In genomic region chr15:63503739-63504246, GRCh38 we compare ENCODE assay signal across 8 cellular contexts. TPM values are rescaled to one million over a fixed set of nuclear protein-coding genes. Genes with fewer than 3 reads are reported as not detected.
DNase-seq lines count a peak whose midpoint lies in the region; ATAC-seq lines count a peak whose summit lies in the region.

No MANE protein-coding gene starts in this region.

- peaks cover 79% of the 10 kb centered on the region for H3K4me1 ChIP-seq in BLaER1

- no peaks in the 10 kb centered on the region for H3K9me3 Mint-ChIP-seq in T-helper 2 cell treated with Interferon-gamma antibody and Interleukin-4, amounts not matched to agents 5 μg/mL and 100 μg/mL, for 36 hours
- H3K9me3 Mint-ChIP-seq in immature natural killer cell, result no peaks in the 10 kb centered on the region

- H3K27me3 Mint-ChIP-seq in T-helper 2 cell treated with Interferon-gamma antibody and Interleukin-4, amounts not matched to agents 5 μg/mL and 100 μg/mL, for 36 hours (ENCODE audit: low read depth), result no peaks in the 10 kb centered on the region
- H3K27me3 Mint-ChIP-seq in immature natural killer cell (ENCODE audit: low read depth in 3 of 3), result peaks cover 12 to 20% (median 18%) of the 10 kb centered on the region in 3 donors

- peaks cover 33% of the 10 kb centered on the region for H4K20me1 ChIP-seq in BLaER1

- no peaks in the 10 kb centered on the region for H3K36me3 ChIP-seq in BLaER1

- no peaks in the 10 kb centered on the region for H3K9me3 ChIP-seq in BLaER1

- H3K27me3 ChIP-seq in BLaER1, result no peaks in the 10 kb centered on the region

- H3K4me1 Mint-ChIP-seq in T-helper 2 cell treated with Interferon-gamma antibody and Interleukin-4, amounts not matched to agents 5 μg/mL and 100 μg/mL, for 36 hours (ENCODE audit: low read depth), result peaks cover 65% of the 10 kb centered on the region
- H3K4me1 Mint-ChIP-seq in immature natural killer cell, result peaks cover 34 to 82% of the 10 kb centered on the region in 2 donors

- peak overlapping the region; percentile 81 for H3K4me3 Mint-ChIP-seq in T-helper 2 cell treated with Interferon-gamma antibody and Interleukin-4, amounts not matched to agents 5 μg/mL and 100 μg/mL, for 36 hours
- peak overlapping the region; percentile 86 to 93 (median 90) for H3K4me3 Mint-ChIP-seq in immature natural killer cell

- peak; percentile 87 for DNase-seq in T-helper 2 cell treated with Interferon-gamma antibody and Interleukin-4, amounts not matched to agents 5 μg/mL and 100 μg/mL, for 36 hours (ENCODE audit: low spot score)
- DNase-seq in astrocyte of the hippocampus (ENCODE audit: low read depth, low spot score) (peak; percentile 76), immature natural killer cell (peak; percentile 84 to 87 (median 86)), DMS114 treated with DMSO at 0.1 percent for 48 hours (lab: John Stamatoyannopoulos, UW; ENCODE audit: unreplicated experiment) (no peak)
- peak; percentile 91 for DNase-seq in stimulated activated CD4-positive, alpha-beta T cell treated with anti-CD3 and anti-CD28 coated beads, Interleukin-15, amount 100 ng/mL, for 24 hours

- H3K4me3 ChIP-seq in BLaER1, result peak overlapping the region; percentile 90

- H3K36me3 Mint-ChIP-seq in T-helper 2 cell treated with Interferon-gamma antibody and Interleukin-4, amounts not matched to agents 5 μg/mL and 100 μg/mL, for 36 hours (ENCODE audit: low read depth), result peaks cover 2% of the 10 kb centered on the region
- H3K36me3 Mint-ChIP-seq in immature natural killer cell, result no peaks in the 10 kb centered on the region

- ATAC-seq in GM19438 (IDR thresholded peaks at IDR 0.05; ENCODE audit: low read depth, unreplicated experiment), result peak; percentile 16
- ATAC-seq in HG03571 (IDR thresholded peaks at IDR 0.05; ENCODE audit: unreplicated experiment), result peak; percentile 14

- H3K27ac ChIP-seq in BLaER1, result peak overlapping the region; percentile 94

- H3K9ac ChIP-seq in BLaER1, result peak overlapping the region; percentile 90

- peak overlapping the region; percentile 97 for H3K4me2 ChIP-seq in BLaER1

- peak overlapping the region; percentile 89 for H3K27ac Mint-ChIP-seq in T-helper 2 cell treated with Interferon-gamma antibody and Interleukin-4, amounts not matched to agents 5 μg/mL and 100 μg/mL, for 36 hours
- H3K27ac Mint-ChIP-seq in immature natural killer cell, result peak overlapping the region in 4 of 6 donors; percentile 98

RNA-seq across cellular contexts. Expression of gene USP3, which starts 0.6 kb away (rescaled TPM):
- polyA plus RNA-seq in immature natural killer cell, result 10 to 100 TPM; 24.7 to 39.1 (median 32.9) TPM
